9 cellular contexts compared by ENCODE assay signal in genomic region chr1:228842094-228842775, GRCh38.
DNase-seq lines count a peak whose midpoint lies in the region; ATAC-seq and TF ChIP-seq lines count a peak whose summit lies in the region.
"Had no signal": no experiment of that assay in that cellular context is flagged by ENCODE, and none has a peak within 500 bp of the region (broad histone marks: within the 10 kb centered on the region; RNA-seq: fewer than 3 reads in every experiment).

No MANE protein-coding gene starts in this region.

- intact Hi-C loops in left colon (cut with DNase I, micrococcal nuclease) = no loop called here

- H2AFZ ChIP-seq in neuron (ENCODE audit: low read depth, low read length) = peak overlapping the region; percentile 12

- no peaks in the 10 kb centered on the region for H3K36me3 ChIP-seq in neuron (ENCODE audit: insufficient read depth, low read length)

- peaks cover 26% of the 10 kb centered on the region for H3K4me1 ChIP-seq in neuron (ENCODE audit: insufficient read depth, low read length)

- peak; percentile 90 for DNase-seq in ELF-1 (ENCODE audit: low read depth, low spot score)
- peak; percentile 14 for DNase-seq in LHCN-M2 (ENCODE audit: low read depth)
- no peak for DNase-seq in coronary artery (ENCODE audit: low spot score)
- DNase-seq in UCSD-AML1 (lab: John Stamatoyannopoulos, UW; ENCODE audit: unreplicated experiment) = no peak
- no peak for DNase-seq in activated naive CD4-positive, alpha-beta T cell treated with Interleukin-2 at 50 U/mL for 16 hours
- no peak for DNase-seq in left colon
- DNase-seq in NCI-H526 treated with DMSO at 0.1 percent for 48 hours (lab: John Stamatoyannopoulos, UW) = no peak

- H3K4me3 ChIP-seq in coronary artery (no peak overlapping the region), neuron (ENCODE audit: low read length) (no peak overlapping the region)
- H3K4me3 ChIP-seq: skin epidermis had no signal

- TF ChIP-seq CTCF in coronary artery (IDR thresholded peaks at IDR 0.05) = no peak

- peak overlapping the region; percentile 2 to 37 for H3K27ac ChIP-seq in coronary artery
- H3K27ac ChIP-seq: skin epidermis had no signal

- ATAC-seq in left colon = no peak

- peaks cover 2% of the 10 kb centered on the region for H3K9me3 ChIP-seq in neuron (ENCODE audit: low read length)

- H3K27me3 ChIP-seq in neuron (ENCODE audit: insufficient read depth, low read length) = no peaks in the 10 kb centered on the region

Comparison
In these comparisons a context has a peak if more than half of its experiments do, and no peak if none do; other contexts are left out.
1. DNase-seq: peak in ELF-1 (single experiment) and LHCN-M2 (single experiment); none in coronary artery (single experiment), UCSD-AML1 (single experiment), activated naive CD4-positive, alpha-beta T cell treated with Interleukin-2 at 50 U/mL for 16 hours (single experiment), left colon (0 of 2) and NCI-H526 treated with DMSO at 0.1 percent for 48 hours (single experiment).